15 cellular contexts compared by ENCODE assay signal in genomic region chr10:128180843-128181242, GRCh38. TPM values are rescaled to one million over a fixed set of nuclear protein-coding genes. Genes with fewer than 3 reads are reported as not detected.
DNase-seq lines count a peak whose midpoint lies in the region; ATAC-seq and TF ChIP-seq lines count a peak whose summit lies in the region.
"Had no signal": no experiment of that assay in that cellular context is flagged by ENCODE, and none has a peak within 500 bp of the region (broad histone marks: within the 10 kb centered on the region; RNA-seq: fewer than 3 reads in every experiment).

No MANE protein-coding gene starts in this region.

- peak overlapping the region; percentile 68 for H3K4me3 Mint-ChIP-seq in activated T-helper 1 cell treated with anti-CD3 and anti-CD28 coated beads, Interleukin-12 subunit alpha, Interleukin-12 subunit beta, Interleukin-2, Interleukin-4 antibody, amounts not matched to agents 30 ng/mL and 10 ng/mL and 1 ng/mL, durations not matched to agents 14 hours and 24 hours and 36 hours
- H3K4me3 Mint-ChIP-seq: dendritic cell treated with granulocyte-macrophage colony-stimulating factor and Interleukin-4, amounts not matched to agents 40 ng/mL and 50 ng/mL, for 4 days had no signal

- ATAC-seq in DND-41 (ENCODE audit: insufficient read depth, low read depth): peak; percentile 98
- ATAC-seq in left colon: no peak
- ATAC-seq: foreskin keratinocyte had no signal

- H3K27ac ChIP-seq in DND-41 (ENCODE audit: low read length): peak overlapping the region; percentile 96
- H3K27ac ChIP-seq: foreskin keratinocyte, neutrophil, SK-N-MC had no signal

- peaks cover 62% of the 10 kb centered on the region for H3K4me1 Mint-ChIP-seq in activated T-helper 1 cell treated with anti-CD3 and anti-CD28 coated beads, Interleukin-12 subunit alpha, Interleukin-12 subunit beta, Interleukin-2, Interleukin-4 antibody, amounts not matched to agents 30 ng/mL and 10 ng/mL and 1 ng/mL, durations not matched to agents 14 hours and 24 hours and 36 hours (ENCODE audit: low read depth)

- TF ChIP-seq POLR2A in NB4 (IDR thresholded peaks at IDR 0.05; ENCODE audit: extremely low read depth, insufficient read length): no peak

- H3K4me3 ChIP-seq in DND-41 (ENCODE audit: low read depth in 1 of 2, low read length in 2 of 2) (peak overlapping the region; percentile 32 to 60), NB4 (ENCODE audit: low read depth, low read length) (no peak overlapping the region)
- H3K4me3 ChIP-seq: SK-N-MC had no signal

- H2AFZ ChIP-seq in DND-41 (ENCODE audit: low read depth, low read length): peak overlapping the region; percentile 72

- intact Hi-C loops in activated T-helper 1 cell treated with anti-CD3 and anti-CD28 coated beads, Interleukin-12 subunit alpha, Interleukin-12 subunit beta, Interleukin-2, Interleukin-4 antibody, amounts not matched to agents 30 ng/mL and 10 ng/mL and 1 ng/mL, durations not matched to agents 14 hours and 24 hours and 36 hours (cut with micrococcal nuclease): loop anchor here (1.0 to 2.0 kb wide), 5 partner anchors 31 to 190 kb away; partner anchors contain the start of gene MKI67
- intact Hi-C loops in left colon (cut with DNase I, micrococcal nuclease): no loop called here

- peak overlapping the region; percentile 82 for H3K4me2 ChIP-seq in DND-41 (ENCODE audit: insufficient read depth, low read length)

- H3K27ac Mint-ChIP-seq in activated T-helper 1 cell treated with anti-CD3 and anti-CD28 coated beads, Interleukin-12 subunit alpha, Interleukin-12 subunit beta, Interleukin-2, Interleukin-4 antibody, amounts not matched to agents 30 ng/mL and 10 ng/mL and 1 ng/mL, durations not matched to agents 14 hours and 24 hours and 36 hours: peak overlapping the region; percentile 82
- H3K27ac Mint-ChIP-seq: dendritic cell treated with granulocyte-macrophage colony-stimulating factor and Interleukin-4, amounts not matched to agents 40 ng/mL and 50 ng/mL, for 4 days had no signal

- H3K27me3 ChIP-seq in DND-41 (ENCODE audit: insufficient read depth, low read length, poor library complexity): no peaks in the 10 kb centered on the region
- H3K27me3 ChIP-seq: neutrophil had no signal

- no peaks in the 10 kb centered on the region for H3K36me3 ChIP-seq in DND-41 (ENCODE audit: insufficient read depth, low read length)
- H3K36me3 ChIP-seq: neutrophil had no signal

- H3K36me3 Mint-ChIP-seq in activated T-helper 1 cell treated with anti-CD3 and anti-CD28 coated beads, Interleukin-12 subunit alpha, Interleukin-12 subunit beta, Interleukin-2, Interleukin-4 antibody, amounts not matched to agents 30 ng/mL and 10 ng/mL and 1 ng/mL, durations not matched to agents 14 hours and 24 hours and 36 hours (ENCODE audit: low read depth): peaks cover 14% of the 10 kb centered on the region

- H4K20me1 ChIP-seq in DND-41 (ENCODE audit: insufficient read depth, low read length): no peaks in the 10 kb centered on the region

- peak overlapping the region; percentile 66 for H3K9ac ChIP-seq in DND-41 (ENCODE audit: low read depth, low read length)

- no peaks in the 10 kb centered on the region for H3K27me3 Mint-ChIP-seq in activated T-helper 1 cell treated with anti-CD3 and anti-CD28 coated beads, Interleukin-12 subunit alpha, Interleukin-12 subunit beta, Interleukin-2, Interleukin-4 antibody, amounts not matched to agents 30 ng/mL and 10 ng/mL and 1 ng/mL, durations not matched to agents 14 hours and 24 hours and 36 hours (ENCODE audit: insufficient read depth)

- H3K9me3 ChIP-seq in DND-41 (ENCODE audit: insufficient read depth, low read length, severe bottlenecking): peaks cover 11% of the 10 kb centered on the region
- H3K9me3 ChIP-seq: neutrophil had no signal

- TF ChIP-seq CTCF in DND-41 (IDR thresholded peaks at IDR 0.05; ENCODE audit: borderline replicate concordance, extremely low read depth, low read length, poor library complexity, severe bottlenecking) (no peak), NB4 (IDR thresholded peaks at IDR 0.05; ENCODE audit: low read depth, low read length) (no peak)

- peaks cover 13% of the 10 kb centered on the region for H3K9me3 Mint-ChIP-seq in activated T-helper 1 cell treated with anti-CD3 and anti-CD28 coated beads, Interleukin-12 subunit alpha, Interleukin-12 subunit beta, Interleukin-2, Interleukin-4 antibody, amounts not matched to agents 30 ng/mL and 10 ng/mL and 1 ng/mL, durations not matched to agents 14 hours and 24 hours and 36 hours

- DNase-seq in DND-41 (peak; percentile 85), NB4 (ENCODE audit: low read depth) (peak; percentile 41), NCI-H1092 (lab: John Stamatoyannopoulos, UW) (no peak), left colon (no peak), glomerular visceral epithelial cell (ENCODE audit: extremely low spot score) (no peak), NCI-H1417 (lab: John Stamatoyannopoulos, UW) (no peak)
- DNase-seq in activated T-helper 1 cell treated with anti-CD3 and anti-CD28 coated beads, Interleukin-12 subunit alpha, Interleukin-12 subunit beta, Interleukin-2, Interleukin-4 antibody, amounts not matched to agents 30 ng/mL and 10 ng/mL and 1 ng/mL, durations not matched to agents 14 hours and 24 hours and 36 hours (ENCODE audit: low spot score): peak; percentile 68
- DNase-seq in stimulated activated CD4-positive, alpha-beta T cell treated with anti-CD3 and anti-CD28 coated beads, Interleukin-15, amount 100 ng/mL, for 24 hours: peak; percentile 29
- DNase-seq: COR-L47, foreskin keratinocyte, NCI-H774, trophoblast cell had no signal

- peaks cover 46% of the 10 kb centered on the region for H3K79me2 ChIP-seq in DND-41 (ENCODE audit: insufficient read depth, low read length)

- H3K4me1 ChIP-seq in DND-41 (ENCODE audit: insufficient read depth, low read length): peaks cover 59% of the 10 kb centered on the region
- H3K4me1 ChIP-seq: foreskin keratinocyte had no signal

RNA-seq across cellular contexts. Expression of gene MKI67, which starts 54.6 kb away (rescaled TPM):
- 141 and 159 TPM in 2 replicates for total RNA-seq in activated T-helper 1 cell treated with anti-CD3 and anti-CD28 coated beads, Interleukin-12 subunit alpha, Interleukin-12 subunit beta, Interleukin-2, Interleukin-4 antibody, amounts not matched to agents 30 ng/mL and 10 ng/mL and 1 ng/mL, durations not matched to agents 14 hours and 24 hours and 36 hours
- total RNA-seq in left colon: 10 to 100 TPM; 10.8 to 39.5 TPM

Comparison
In these comparisons a context has a peak if more than half of its experiments do, and no peak if none do; other contexts are left out.
1. DNase-seq: peak in DND-41 (single experiment), NB4 (single experiment), activated T-helper 1 cell treated with anti-CD3 and anti-CD28 coated beads, Interleukin-12 subunit alpha, Interleukin-12 subunit beta, Interleukin-2, Interleukin-4 antibody, amounts not matched to agents 30 ng/mL and 10 ng/mL and 1 ng/mL, durations not matched to agents 14 hours and 24 hours and 36 hours (single experiment) and stimulated activated CD4-positive, alpha-beta T cell treated with anti-CD3 and anti-CD28 coated beads, Interleukin-15, amount 100 ng/mL, for 24 hours (single experiment); none in NCI-H1092 (single experiment), left colon (0 of 2), glomerular visceral epithelial cell (single experiment) and NCI-H1417 (0 of 3).